12 cellular contexts compared by ENCODE assay signal in the genomic region with DNA sequence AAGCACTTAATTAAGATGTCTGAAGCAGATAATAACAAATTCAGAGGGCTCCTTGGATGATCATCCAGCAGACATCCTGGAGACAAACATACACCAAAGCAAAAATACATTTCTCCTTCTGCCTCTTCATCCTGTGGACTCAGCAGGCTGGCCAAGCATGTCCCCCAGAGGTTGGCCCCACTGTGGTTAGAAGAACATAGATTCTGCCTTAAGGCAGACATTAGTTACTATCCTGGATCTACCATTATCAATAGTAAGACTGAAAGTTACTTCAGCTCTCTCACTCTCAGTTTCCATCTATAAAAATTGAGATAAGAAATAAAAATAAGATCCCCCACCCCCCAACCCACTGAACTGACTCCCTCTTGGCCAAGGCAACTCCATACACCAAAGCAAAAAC. TPM values are rescaled to one million over a fixed set of nuclear protein-coding genes. Genes with fewer than 3 reads are reported as not detected.
A peak's percentile ranks its signal among the peaks of the same experiment; 100 is the strongest.
DNase-seq lines count a peak whose midpoint lies in the region; ATAC-seq and TF ChIP-seq lines count a peak whose summit lies in the region.
"Had no signal": no experiment of that assay in that cellular context is flagged by ENCODE, and none has a peak within 500 bp of the region (broad histone marks: within the 10 kb centered on the region; RNA-seq: fewer than 3 reads in every experiment).

No MANE protein-coding gene starts in this region.

- DNase-seq in activated naive CD8-positive, alpha-beta T cell treated with anti-CD3 and anti-CD28 coated beads, Interleukin-2, amount 50 U/mL, for 24 hours, result no peak
- DNase-seq in adipocyte (ENCODE audit: low read depth) (peak; percentile 17), vagina (ENCODE audit: extremely low spot score in 2 of 2) (no peak), NCI-H2227 treated with DMSO at 0.1 percent for 48 hours (lab: John Stamatoyannopoulos, UW) (no peak)
- no peak for DNase-seq in activated CD4-positive, alpha-beta T cell treated with anti-CD3 and anti-CD28 coated beads for 48 hours
- DNase-seq: activated CD4-positive, alpha-beta memory T cell treated with anti-CD3 and anti-CD28 coated beads for 36 hours; NCI-H1436 treated with DMSO at 0.1 percent for 48 hours had no signal

- TF ChIP-seq POLR2A in vagina (IDR thresholded peaks at IDR 0.05), result no peak

- H3K4me1 Mint-ChIP-seq in activated naive CD8-positive, alpha-beta T cell (ENCODE audit: low read depth), result peaks cover 13% of the 10 kb centered on the region
- peaks cover 19% of the 10 kb centered on the region for H3K4me1 Mint-ChIP-seq in activated naive CD8-positive, alpha-beta T cell treated with anti-CD3 and anti-CD28 coated beads, Interleukin-2, amount 50 U/mL, for 24 hours

- no peaks in the 10 kb centered on the region for H3K27me3 ChIP-seq in adipocyte (replicated peaks; ENCODE audit: control insufficient read depth, insufficient read depth, low read length)
- H3K27me3 ChIP-seq in vagina, result no peaks in the 10 kb centered on the region
- H3K27me3 ChIP-seq: SJCRH30 had no signal

- H3K9ac ChIP-seq in adipocyte (ENCODE audit: low read length), result peak overlapping the region; percentile 66

- peaks cover 21% of the 10 kb centered on the region for H3K4me1 ChIP-seq in adipocyte (ENCODE audit: control insufficient read depth, insufficient read depth, low read length)
- peaks cover 5% of the 10 kb centered on the region for H3K4me1 ChIP-seq in vagina
- H3K4me1 ChIP-seq: SJCRH30 had no signal

- H3K4me3 Mint-ChIP-seq in activated naive CD8-positive, alpha-beta T cell, result no peak overlapping the region
- no peak overlapping the region for H3K4me3 Mint-ChIP-seq in activated naive CD8-positive, alpha-beta T cell treated with anti-CD3 and anti-CD28 coated beads, Interleukin-2, amount 50 U/mL, for 24 hours
- H3K4me3 Mint-ChIP-seq: activated CD4-positive, alpha-beta memory T cell treated with anti-CD3 and anti-CD28 coated beads for 36 hours had no signal

- no peaks in the 10 kb centered on the region for H3K27me3 Mint-ChIP-seq in activated naive CD8-positive, alpha-beta T cell
- no peaks in the 10 kb centered on the region for H3K27me3 Mint-ChIP-seq in activated naive CD8-positive, alpha-beta T cell treated with anti-CD3 and anti-CD28 coated beads, Interleukin-2, amount 50 U/mL, for 24 hours
- H3K27me3 Mint-ChIP-seq: activated CD4-positive, alpha-beta memory T cell treated with anti-CD3 and anti-CD28 coated beads for 36 hours had no signal

- H3K9me3 ChIP-seq in adipocyte (ENCODE audit: control insufficient read depth, low read length), result no peaks in the 10 kb centered on the region
- H3K9me3 ChIP-seq in vagina, result no peaks in the 10 kb centered on the region
- H3K9me3 ChIP-seq: SJCRH30, thoracic aorta had no signal

- peak overlapping the region; percentile 4 for H3K27ac Mint-ChIP-seq in activated naive CD8-positive, alpha-beta T cell
- H3K27ac Mint-ChIP-seq in activated naive CD8-positive, alpha-beta T cell treated with anti-CD3 and anti-CD28 coated beads, Interleukin-2, amount 50 U/mL, for 24 hours, result no peak overlapping the region
- H3K27ac Mint-ChIP-seq: activated CD4-positive, alpha-beta memory T cell treated with anti-CD3 and anti-CD28 coated beads for 36 hours had no signal

- H3K36me3 ChIP-seq in adipocyte (ENCODE audit: control insufficient read depth, insufficient read depth, low read length, severe bottlenecking) (no peaks in the 10 kb centered on the region), vagina (no peaks in the 10 kb centered on the region)
- H3K36me3 ChIP-seq: SJCRH30, thoracic aorta had no signal

- intact Hi-C loops in vagina (cut with DNase I), result no loop called here

- H3K27ac ChIP-seq in vagina, result peak overlapping the region; percentile 59
- H3K27ac ChIP-seq: SJCRH30, thoracic aorta had no signal

- no peak for TF ChIP-seq CTCF in vagina (IDR thresholded peaks at IDR 0.05)

- no peak for ATAC-seq in activated naive CD8-positive, alpha-beta T cell treated with anti-CD3 and anti-CD28 coated beads, Interleukin-2, amount 50 U/mL, for 24 hours
- ATAC-seq in HG02870 (IDR thresholded peaks at IDR 0.05; ENCODE audit: unreplicated experiment) (peak; percentile 91), GM18520 (IDR thresholded peaks at IDR 0.05; ENCODE audit: unreplicated experiment) (no peak)

- H3K9me3 Mint-ChIP-seq in activated naive CD8-positive, alpha-beta T cell (ENCODE audit: low read depth), result no peaks in the 10 kb centered on the region
- H3K9me3 Mint-ChIP-seq in activated naive CD8-positive, alpha-beta T cell treated with anti-CD3 and anti-CD28 coated beads, Interleukin-2, amount 50 U/mL, for 24 hours, result no peaks in the 10 kb centered on the region
- H3K9me3 Mint-ChIP-seq: activated CD4-positive, alpha-beta memory T cell treated with anti-CD3 and anti-CD28 coated beads for 36 hours had no signal

- H3K4me3 ChIP-seq in adipocyte (ENCODE audit: low read length), result peak overlapping the region; percentile 9
- no peak overlapping the region for H3K4me3 ChIP-seq in vagina
- H3K4me3 ChIP-seq: SJCRH30, thoracic aorta had no signal

- H3K36me3 Mint-ChIP-seq in activated naive CD8-positive, alpha-beta T cell, result peaks cover 2% of the 10 kb centered on the region
- no peaks in the 10 kb centered on the region for H3K36me3 Mint-ChIP-seq in activated naive CD8-positive, alpha-beta T cell treated with anti-CD3 and anti-CD28 coated beads, Interleukin-2, amount 50 U/mL, for 24 hours (ENCODE audit: low read depth)
- H3K36me3 Mint-ChIP-seq: activated CD4-positive, alpha-beta memory T cell treated with anti-CD3 and anti-CD28 coated beads for 36 hours had no signal

RNA-seq across cellular contexts. Expression of a gene that starts 28.6 kb away (rescaled TPM):
- 176 TPM for total RNA-seq in vagina
